In the genomic region with DNA sequence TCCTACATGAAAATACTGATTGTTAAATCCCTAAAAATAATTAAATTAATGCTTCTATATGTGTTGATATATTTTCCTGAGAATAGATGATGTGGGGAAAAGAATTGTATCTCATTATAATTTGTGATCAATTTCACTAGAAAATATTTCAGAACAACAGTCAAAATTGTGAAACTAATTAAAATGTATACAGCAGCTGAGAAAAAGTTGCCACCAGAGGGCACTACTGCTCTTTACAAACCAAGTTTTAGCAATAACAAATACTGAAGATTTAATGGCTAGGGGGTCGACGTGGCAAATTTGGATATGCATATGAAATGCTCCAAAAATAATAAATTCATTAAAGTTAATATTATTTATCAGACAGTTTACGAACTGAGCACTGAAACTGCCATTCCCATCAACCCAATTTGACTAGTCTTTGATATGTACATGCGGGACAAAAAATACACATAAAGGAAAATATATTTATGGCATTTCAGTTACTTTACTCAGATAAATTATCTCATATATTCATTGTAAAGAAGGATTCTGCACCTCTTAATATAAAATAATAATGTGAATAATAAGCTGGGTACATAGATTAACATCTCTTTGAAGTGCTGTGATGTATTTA, we compare ENCODE assay signal across 8 cellular contexts.
DNase-seq lines count a peak whose midpoint lies in the region; ATAC-seq and TF ChIP-seq lines count a peak whose summit lies in the region.

No MANE protein-coding gene starts in this region.

- ATAC-seq in omental fat pad (ENCODE audit: low FRiP score): no peak
- ATAC-seq in HG03039 (IDR thresholded peaks at IDR 0.05; ENCODE audit: unreplicated experiment): no peak

- no peaks in the 10 kb centered on the region for H3K27me3 ChIP-seq in Karpas-422 (ENCODE audit: low read length)
- H3K27me3 ChIP-seq in SU-DHL-6 (ENCODE audit: low read length): no peaks in the 10 kb centered on the region
- no peaks in the 10 kb centered on the region for H3K27me3 ChIP-seq in esophagus muscularis mucosa

- H3K4me1 ChIP-seq in Karpas-422 (ENCODE audit: low read length) (no peaks in the 10 kb centered on the region), esophagus muscularis mucosa (no peaks in the 10 kb centered on the region)

- H3K9me2 ChIP-seq in Karpas-422 (replicated peaks; ENCODE audit: insufficient read depth, low read length): no peaks in the 10 kb centered on the region
- H3K9me2 ChIP-seq in SU-DHL-6 (replicated peaks; ENCODE audit: insufficient read depth, low read length): no peaks in the 10 kb centered on the region

- TF ChIP-seq POLR2A in esophagus muscularis mucosa (IDR thresholded peaks at IDR 0.05; ENCODE audit: low read depth): no peak

- intact Hi-C loops in esophagus muscularis mucosa (cut with DNase I): no loop called here

- no peak for TF ChIP-seq EP300 in esophagus muscularis mucosa (IDR thresholded peaks at IDR 0.05)

- H3K36me3 ChIP-seq in Karpas-422 (ENCODE audit: insufficient read depth, low read length) (no peaks in the 10 kb centered on the region), SU-DHL-6 (ENCODE audit: low read length) (no peaks in the 10 kb centered on the region), esophagus muscularis mucosa (no peaks in the 10 kb centered on the region)

- H3K9me3 ChIP-seq in Karpas-422 (ENCODE audit: low read length) (no peaks in the 10 kb centered on the region), SU-DHL-6 (ENCODE audit: insufficient read depth, low read length) (no peaks in the 10 kb centered on the region), esophagus muscularis mucosa (peaks cover 0 to 4% (median 0%) of the 10 kb centered on the region in 4 donors)

- H3K79me2 ChIP-seq in Karpas-422 (ENCODE audit: low read length) (no peaks in the 10 kb centered on the region), SU-DHL-6 (ENCODE audit: insufficient read depth, low read length) (no peaks in the 10 kb centered on the region)

- H3F3A ChIP-seq in SU-DHL-6 (ENCODE audit: insufficient read depth): no peaks in the 10 kb centered on the region

- peak; percentile 14 for DNase-seq in NCI-H146 (lab: John Stamatoyannopoulos, UW)
- DNase-seq in NCI-H146 treated with DMSO at 0.1 percent for 48 hours (lab: John Stamatoyannopoulos, UW; ENCODE audit: unreplicated experiment): no peak
- peak; percentile 83 for DNase-seq in Karpas-422
- no peak for DNase-seq in esophagus muscularis mucosa (ENCODE audit: extremely low spot score)
- DNase-seq in omental fat pad (ENCODE audit: low spot score): peak; percentile 23
- DNase-seq in SHP77 treated with DMSO at 0.1 percent for 48 hours (lab: John Stamatoyannopoulos, UW): no peak

- H3K27ac ChIP-seq in Karpas-422 (ENCODE audit: low read length) (no peak overlapping the region), SU-DHL-6 (ENCODE audit: low read depth, low read length) (no peak overlapping the region), esophagus muscularis mucosa (replicated peaks in 1 of 4) (no peak overlapping the region)

- WGBS in esophagus muscularis mucosa: 28% methylated on average over 4 of the region's 4 CpGs

- peak; percentile 85 for TF ChIP-seq CTCF in SU-DHL-6 (IDR thresholded peaks at IDR 0.05; ENCODE audit: insufficient read depth, low read length, poor library complexity, severe bottlenecking)
- TF ChIP-seq CTCF in esophagus muscularis mucosa (IDR thresholded peaks at IDR 0.05): peak; percentile 34 to 71 (median 59)
- no peak for TF ChIP-seq CTCF in omental fat pad (IDR thresholded peaks at IDR 0.05)

- H3K4me2 ChIP-seq in Karpas-422 (ENCODE audit: low read depth, low read length, poor library complexity, severe bottlenecking): no peak overlapping the region
- H3K4me2 ChIP-seq in SU-DHL-6 (ENCODE audit: low read depth, low read length, poor library complexity, severe bottlenecking): no peak overlapping the region

- H2AFZ ChIP-seq in Karpas-422 (ENCODE audit: low read length) (no peak overlapping the region), SU-DHL-6 (ENCODE audit: low read depth, low read length, severe bottlenecking) (peak overlapping the region; percentile 34)

- H4K20me1 ChIP-seq in Karpas-422 (ENCODE audit: insufficient read depth, low read depth, low read length): no peaks in the 10 kb centered on the region
- no peaks in the 10 kb centered on the region for H4K20me1 ChIP-seq in SU-DHL-6 (ENCODE audit: low read depth, low read length)

- no peak overlapping the region for H3K9ac ChIP-seq in Karpas-422 (ENCODE audit: low read length)
- no peak overlapping the region for H3K9ac ChIP-seq in SU-DHL-6 (ENCODE audit: low read length)

- H3K4me3 ChIP-seq in Karpas-422 (ENCODE audit: low read length) (no peak overlapping the region), SU-DHL-6 (ENCODE audit: insufficient read depth, low read length, poor library complexity, severe bottlenecking) (no peak overlapping the region), esophagus muscularis mucosa (no peak overlapping the region)

Comparison
In these comparisons a context has a peak if more than half of its experiments do, and no peak if none do; other contexts are left out.
1. DNase-seq: peak in NCI-H146 (single experiment), Karpas-422 (single experiment) and omental fat pad (single experiment); none in NCI-H146 treated with DMSO at 0.1 percent for 48 hours (single experiment), esophagus muscularis mucosa (single experiment) and SHP77 treated with DMSO at 0.1 percent for 48 hours (single experiment).
2. CTCF ChIP-seq: peak in SU-DHL-6 (single experiment) and esophagus muscularis mucosa (3 of 3); none in omental fat pad (0 of 3).